ENCODE assay signal across 8 cellular contexts in genomic region chr12:122965851-122966742, GRCh38. TPM values are rescaled to one million over a fixed set of nuclear protein-coding genes. Genes with fewer than 3 reads are reported as not detected.
DNase-seq lines count a peak whose midpoint lies in the region; ATAC-seq and TF ChIP-seq lines count a peak whose summit lies in the region.

Gene ABCB9 (minus strand): TSS chr12:122966463. CDS start chr12:122960235, 6,228 bp downstream.

- peaks cover 0 to 2% (median 0%) of the 10 kb centered on the region in 11 donors for H3K9me3 Mint-ChIP-seq in naive thymus-derived CD4-positive, alpha-beta T cell
- H3K9me3 Mint-ChIP-seq in stimulated activated effector memory CD8-positive, alpha-beta T cell treated with anti-CD3 and anti-CD28 coated beads, Interleukin-12 subunit alpha, Interleukin-12 subunit beta, amount 100 ng/mL, for 72 hours, result no peaks in the 10 kb centered on the region

- DNase-seq in GM20000 (ENCODE audit: low spot score) (peak; percentile 97), RPMI7951 (ENCODE audit: low read depth) (peak; percentile 86), fibroblast of mammary gland (ENCODE audit: low read depth) (peak; percentile 84)
- DNase-seq in Jurkat, Clone E6-1 (ENCODE audit: low read depth, low spot score), result peak; percentile 87
- DNase-seq in activated T-helper 1 cell treated with anti-CD3 and anti-CD28 coated beads, Interleukin-2, amount 50 U/mL, for 16 hours (ENCODE audit: low read depth in 1 of 2, low spot score in 1 of 2), result peak; percentile 91 to 94
- DNase-seq in naive thymus-derived CD4-positive, alpha-beta T cell, result peak; percentile 78 to 95 (median 85)
- DNase-seq in stimulated activated effector memory CD8-positive, alpha-beta T cell treated with anti-CD3 and anti-CD28 coated beads, Interleukin-12 subunit alpha, Interleukin-12 subunit beta, amount 100 ng/mL, for 72 hours (ENCODE audit: low spot score in 2 of 2), result peak; percentile 86 to 92

- H3K36me3 ChIP-seq in naive thymus-derived CD4-positive, alpha-beta T cell (ENCODE audit: control insufficient read depth in 2 of 3, insufficient read depth in 3 of 3, low read length in 3 of 3), result no peaks in the 10 kb centered on the region

- peak; percentile 99 for ATAC-seq in naive thymus-derived CD4-positive, alpha-beta T cell
- peak; percentile 96 for ATAC-seq in stimulated activated effector memory CD8-positive, alpha-beta T cell treated with anti-CD3 and anti-CD28 coated beads, Interleukin-12 subunit alpha, Interleukin-12 subunit beta, amount 100 ng/mL, for 72 hours

- H3K4me3 ChIP-seq in Jurkat, Clone E6-1 (ENCODE audit: low read length), result peak within 1 kb of the TSS; percentile 63
- peak within 1 kb of the TSS; percentile 79 for H3K4me3 ChIP-seq in fibroblast of mammary gland (ENCODE audit: control insufficient read depth, low read depth, low read length)
- H3K4me3 ChIP-seq in naive thymus-derived CD4-positive, alpha-beta T cell (ENCODE audit: low read length), result peak within 1 kb of the TSS; percentile 80

- H3K27ac ChIP-seq in C4-2B, result peak within 1 kb of the TSS; percentile 76
- peak within 1 kb of the TSS; percentile 67 for H3K27ac ChIP-seq in naive thymus-derived CD4-positive, alpha-beta T cell (ENCODE audit: low read depth, low read length)

- H3K4me1 ChIP-seq in naive thymus-derived CD4-positive, alpha-beta T cell (ENCODE audit: control insufficient read depth in 2 of 2, insufficient read depth in 2 of 2, low read length in 2 of 2), result peaks cover 10 to 15% of the 10 kb centered on the region in 2 donors

- intact Hi-C loops in naive thymus-derived CD4-positive, alpha-beta T cell (cut with micrococcal nuclease), result loop anchor here (1.0 to 10.0 kb wide), 8 partner anchors 8 to 1601 kb away; partner anchors contain the start of genes ARL6IP4 (in 1 of the 2), MPHOSPH9 (in 1 of the 2), MTRFR (in 1 of the 2) and NCOR2 (in 1 of the 2)

- peaks cover 5 to 20% (median 12%) of the 10 kb centered on the region in 7 donors for H3K4me1 Mint-ChIP-seq in naive thymus-derived CD4-positive, alpha-beta T cell
- peaks cover 6% of the 10 kb centered on the region for H3K4me1 Mint-ChIP-seq in stimulated activated effector memory CD8-positive, alpha-beta T cell treated with anti-CD3 and anti-CD28 coated beads, Interleukin-12 subunit alpha, Interleukin-12 subunit beta, amount 100 ng/mL, for 72 hours

- CTCF ChIA-PET in naive thymus-derived CD4-positive, alpha-beta T cell (lab: Charles Lee), result no interaction called here

- TF ChIP-seq CTCF in C4-2B (conservative IDR thresholded peaks at IDR 0.05) (no peak), GM20000 (IDR thresholded peaks at IDR 0.05; ENCODE audit: extremely low read depth, missing control alignments) (no peak), fibroblast of mammary gland (conservative IDR thresholded peaks at IDR 0.05; ENCODE audit: control insufficient read depth, insufficient read depth, low read depth, low read length) (no peak)

- no peaks in the 10 kb centered on the region for H3K36me3 Mint-ChIP-seq in naive thymus-derived CD4-positive, alpha-beta T cell
- H3K36me3 Mint-ChIP-seq in stimulated activated effector memory CD8-positive, alpha-beta T cell treated with anti-CD3 and anti-CD28 coated beads, Interleukin-12 subunit alpha, Interleukin-12 subunit beta, amount 100 ng/mL, for 72 hours, result no peaks in the 10 kb centered on the region

- peak within 1 kb of the TSS; percentile 47 to 84 (median 76) for H3K4me3 Mint-ChIP-seq in naive thymus-derived CD4-positive, alpha-beta T cell
- H3K4me3 Mint-ChIP-seq in stimulated activated effector memory CD8-positive, alpha-beta T cell treated with anti-CD3 and anti-CD28 coated beads, Interleukin-12 subunit alpha, Interleukin-12 subunit beta, amount 100 ng/mL, for 72 hours, result peak within 1 kb of the TSS; percentile 49

- peak within 1 kb of the TSS in 8 of 9 donors; percentile 22 to 90 (median 70) for H3K27ac Mint-ChIP-seq in naive thymus-derived CD4-positive, alpha-beta T cell
- H3K27ac Mint-ChIP-seq in stimulated activated effector memory CD8-positive, alpha-beta T cell treated with anti-CD3 and anti-CD28 coated beads, Interleukin-12 subunit alpha, Interleukin-12 subunit beta, amount 100 ng/mL, for 72 hours, result peak within 1 kb of the TSS; percentile 50

- no peaks in the 10 kb centered on the region for H3K27me3 Mint-ChIP-seq in naive thymus-derived CD4-positive, alpha-beta T cell

- POLR2A ChIA-PET in naive thymus-derived CD4-positive, alpha-beta T cell (lab: Charles Lee), result interaction anchor here (0.6 to 3.0 kb wide), 10 partner anchors 9 to 847 kb away, joined by 3 to 31 read pairs (median 4); partner anchors contain the start of genes ARL6IP4, MPHOSPH9, MTRFR and OGFOD2

- no peaks in the 10 kb centered on the region for H3K27me3 ChIP-seq in naive thymus-derived CD4-positive, alpha-beta T cell (ENCODE audit: control insufficient read depth in 2 of 2, insufficient read depth in 2 of 2, low read length in 2 of 2)

- H3K9me3 ChIP-seq in naive thymus-derived CD4-positive, alpha-beta T cell (ENCODE audit: control insufficient read depth in 2 of 3, low read length in 3 of 3), result no peaks in the 10 kb centered on the region

RNA-seq across cellular contexts. Expression of gene ABCB9, which starts in this region (rescaled TPM):
- polyA plus RNA-seq in Jurkat, Clone E6-1 (2012; ENCODE audit: insufficient read depth, insufficient read length), result 2.1 TPM
- 7.0 and 10.9 TPM in 2 replicates for total RNA-seq in RPMI7951 (2014; rRNA removed; shearing (Covaris generic))
- total RNA-seq in naive thymus-derived CD4-positive, alpha-beta T cell, result 1 to 10 TPM; 6.2 to 8.9 (median 7.1) TPM
- 1 to 10 TPM in 1 of 2 donors, under 1 TPM in 1; 0.74 to 1.5 TPM for polyA plus RNA-seq in naive thymus-derived CD4-positive, alpha-beta T cell

Comparison
In these comparisons a context has a peak if more than half of its experiments do, and no peak if none do; other contexts are left out.
1. Peak in every context shown above with its lines: DNase-seq, ATAC-seq, H3K4me3 ChIP-seq and H3K27ac ChIP-seq.